ENCODE assay signal across 12 cellular contexts in genomic region chr14:99758121-99758871, GRCh38. TPM values are rescaled to one million over a fixed set of nuclear protein-coding genes. Genes with fewer than 3 reads are reported as not detected.
DNase-seq lines count a peak whose midpoint lies in the region; ATAC-seq and TF ChIP-seq lines count a peak whose summit lies in the region.
"Had no signal": no experiment of that assay in that cellular context is flagged by ENCODE, and none has a peak within 500 bp of the region (broad histone marks: within the 10 kb centered on the region; RNA-seq: fewer than 3 reads in every experiment).

No MANE protein-coding gene starts in this region.

- in situ Hi-C loops in brain microvascular endothelial cell (cut with HindIII; ENCODE audit: low pct_ligation_motif_present, low sequenced_read_pairs), result no loop called here

- DNase-seq in A673 (ENCODE audit: low spot score) (peak; percentile 96), brain microvascular endothelial cell (peak; percentile 84), left lung (peak in 1 of 2 donors; percentile 33), NCI-H2171 treated with DMSO at 0.1 percent for 48 hours (lab: John Stamatoyannopoulos, UW) (no peak), epidermal melanocyte (ENCODE audit: insufficient read length, low spot score) (no peak)
- DNase-seq: activated CD4-positive, alpha-beta T cell treated with anti-CD3 and anti-CD28 coated beads for 4 hours; DND-41; NCI-H2081 treated with DMSO at 0.1 percent for 48 hours had no signal

- H3K27ac ChIP-seq in A673 (ENCODE audit: low read depth, low read length, poor library complexity, severe bottlenecking) (no peak overlapping the region), brain microvascular endothelial cell (peak overlapping the region; percentile 87), left lung (no peak overlapping the region)
- H3K27ac ChIP-seq: right atrium auricular region had no signal

- TF ChIP-seq CTCF in A673 (conservative IDR thresholded peaks at IDR 0.05; ENCODE audit: low read depth, low read length), result no peak
- no peak for TF ChIP-seq CTCF in brain microvascular endothelial cell (IDR thresholded peaks at IDR 0.05; ENCODE audit: low read depth, low read length, missing control alignments)
- no peak for TF ChIP-seq CTCF in left lung (IDR thresholded peaks at IDR 0.05)

- H3K27me3 ChIP-seq in A673 (replicated peaks; ENCODE audit: insufficient read depth, low read depth, low read length, poor library complexity), result no peaks in the 10 kb centered on the region
- no peaks in the 10 kb centered on the region for H3K27me3 ChIP-seq in brain microvascular endothelial cell (replicated peaks)
- H3K27me3 ChIP-seq in left lung, result peaks cover 0 to 10% of the 10 kb centered on the region in 2 donors
- H3K27me3 ChIP-seq: right atrium auricular region had no signal

- intact Hi-C loops in A673 (cut with micrococcal nuclease; ENCODE audit: unreplicated experiment), result no loop called here
- intact Hi-C loops in left lung (cut with DNase I), result no loop called here

- H3K9me3 ChIP-seq in A673 (ENCODE audit: low read depth, low read length, poor library complexity, severe bottlenecking), result no peaks in the 10 kb centered on the region
- no peaks in the 10 kb centered on the region for H3K9me3 ChIP-seq in left lung
- H3K9me3 ChIP-seq: right atrium auricular region had no signal

- peaks cover 14% of the 10 kb centered on the region for H3K4me1 ChIP-seq in A673 (ENCODE audit: insufficient read depth, low read length, poor library complexity, severe bottlenecking)
- peaks cover 12 to 16% of the 10 kb centered on the region in 2 donors for H3K4me1 ChIP-seq in left lung

- H3K36me3 ChIP-seq in A673 (ENCODE audit: insufficient read depth, low read length, poor library complexity, severe bottlenecking) (no peaks in the 10 kb centered on the region), brain microvascular endothelial cell (replicated peaks) (no peaks in the 10 kb centered on the region), left lung (no peaks in the 10 kb centered on the region)
- H3K36me3 ChIP-seq: right atrium auricular region had no signal

- BruUV-seq in A673 (replicated peaks; lab: Mats Ljungman, UMichigan), result no TSS peak

- ATAC-seq in HG02870 (IDR thresholded peaks at IDR 0.05; ENCODE audit: unreplicated experiment) (peak; percentile 40), left lung (peak; percentile 36), HG03095 (IDR thresholded peaks at IDR 0.05; ENCODE audit: unreplicated experiment) (no peak), GM21526 (IDR thresholded peaks at IDR 0.05; ENCODE audit: low FRiP score, unreplicated experiment) (no peak)

- H3K4me3 ChIP-seq in A673 (ENCODE audit: low read depth, low read length, poor library complexity, severe bottlenecking) (no peak overlapping the region), brain microvascular endothelial cell (ENCODE audit: low read depth, low read length) (no peak overlapping the region), left lung (no peak overlapping the region)
- H3K4me3 ChIP-seq: right atrium auricular region had no signal

- CTCF ChIA-PET in A673 (lab: Charles Lee), result interaction anchor here (0.6 kb wide), 1 partner anchor 13 kb away, joined by 5 read pairs; no protein-coding TSS in a partner anchor

- POLR2A ChIA-PET in A673 (lab: Charles Lee; ENCODE audit: low non-redundant PET), result no interaction called here

RNA-seq across cellular contexts. Expression of gene EML1, which starts 34.9 kb away (rescaled TPM):
- 34.1 and 39.5 TPM in 2 replicates for total RNA-seq in A673 (2021)
- total RNA-seq in left lung, result 10 to 100 TPM; 24.6 to 27.0 TPM

Comparison
In these comparisons a context has a peak if more than half of its experiments do, and no peak if none do; other contexts are left out.
1. DNase-seq: peak in A673 (single experiment) and brain microvascular endothelial cell (single experiment); none in NCI-H2171 treated with DMSO at 0.1 percent for 48 hours (single experiment) and epidermal melanocyte (single experiment).
2. ATAC-seq: peak in HG02870 (single experiment) and left lung (single experiment); none in HG03095 (single experiment) and GM21526 (single experiment).